Comparison of ENCODE assay signal across 12 cellular contexts in genomic region chr21:33514234-33514633, GRCh38. TPM values are rescaled to one million over a fixed set of nuclear protein-coding genes. Genes with fewer than 3 reads are reported as not detected.
DNase-seq lines count a peak whose midpoint lies in the region; ATAC-seq and TF ChIP-seq lines count a peak whose summit lies in the region.
"Had no signal": no experiment of that assay in that cellular context is flagged by ENCODE, and none has a peak within 500 bp of the region (broad histone marks: within the 10 kb centered on the region; RNA-seq: fewer than 3 reads in every experiment).

No MANE protein-coding gene starts in this region.

- H3K27me3 ChIP-seq in fibroblast of lung (ENCODE audit: control insufficient read depth, insufficient read depth, low read length) (no peaks in the 10 kb centered on the region), smooth muscle cell (ENCODE audit: low read depth) (no peaks in the 10 kb centered on the region)

- no peak overlapping the region for H2AFZ ChIP-seq in fibroblast of lung (ENCODE audit: low read length)
- no peak overlapping the region for H2AFZ ChIP-seq in smooth muscle cell (ENCODE audit: low read depth)

- no peak overlapping the region for H3K4me3 Mint-ChIP-seq in activated T-cell treated with anti-CD3 and anti-CD28 coated beads, Interleukin-2, amount 50 U/mL, for 72 hours
- no peak overlapping the region for H3K4me3 Mint-ChIP-seq in T-helper 17 cell
- no peak overlapping the region for H3K4me3 Mint-ChIP-seq in stimulated activated effector memory CD8-positive, alpha-beta T cell treated with anti-CD3 and anti-CD28 coated beads, Interleukin-12 subunit alpha, Interleukin-12 subunit beta, amount 100 ng/mL, for 72 hours
- H3K4me3 Mint-ChIP-seq: nephron progenitor cell; stimulated activated naive CD8-positive, alpha-beta T cell treated with anti-CD3 and anti-CD28 coated beads, Interleukin-15, Interleukin-2, amounts not matched to agents 100 ng/mL and 50 ng/mL, for 24 hours had no signal

- H3F3A ChIP-seq in smooth muscle cell (ENCODE audit: low read depth), result no peaks in the 10 kb centered on the region

- no peaks in the 10 kb centered on the region for H4K20me1 ChIP-seq in fibroblast of lung (ENCODE audit: control insufficient read depth, extremely low read depth, insufficient read depth, low read length)
- H4K20me1 ChIP-seq in smooth muscle cell (ENCODE audit: low read depth), result no peaks in the 10 kb centered on the region

- in situ Hi-C loops in G401 (cut with HindIII; ENCODE audit: low sequenced_read_pairs) (no loop called here), KBM-7 (cut with MboI; ENCODE audit: low pct_unique_long_range_greater_than_20kb, low sequenced_read_pairs) (no loop called here)

- no peaks in the 10 kb centered on the region for H3K27me3 Mint-ChIP-seq in activated T-cell treated with anti-CD3 and anti-CD28 coated beads, Interleukin-2, amount 50 U/mL, for 72 hours (ENCODE audit: low read depth)
- no peaks in the 10 kb centered on the region for H3K27me3 Mint-ChIP-seq in T-helper 17 cell
- H3K27me3 Mint-ChIP-seq: stimulated activated naive CD8-positive, alpha-beta T cell treated with anti-CD3 and anti-CD28 coated beads, Interleukin-15, Interleukin-2, amounts not matched to agents 100 ng/mL and 50 ng/mL, for 24 hours had no signal

- H3K9ac ChIP-seq in fibroblast of lung (ENCODE audit: insufficient read depth, low read length) (no peak overlapping the region), smooth muscle cell (ENCODE audit: low read depth) (no peak overlapping the region)

- peaks cover 14 to 52% of the 10 kb centered on the region in 2 donors for H3K36me3 Mint-ChIP-seq in activated T-cell treated with anti-CD3 and anti-CD28 coated beads, Interleukin-2, amount 50 U/mL, for 72 hours (ENCODE audit: insufficient read depth in 2 of 2)
- H3K36me3 Mint-ChIP-seq in T-helper 17 cell (ENCODE audit: low read depth), result peaks cover 19% of the 10 kb centered on the region
- peaks cover 100% of the 10 kb centered on the region for H3K36me3 Mint-ChIP-seq in stimulated activated effector memory CD8-positive, alpha-beta T cell treated with anti-CD3 and anti-CD28 coated beads, Interleukin-12 subunit alpha, Interleukin-12 subunit beta, amount 100 ng/mL, for 72 hours

- WGBS in smooth muscle cell (ENCODE audit: low lambda C conversion rate), result 100% methylated on average over 1 of the region's 1 CpG

- no peaks in the 10 kb centered on the region for H3K4me1 ChIP-seq in fibroblast of lung (ENCODE audit: control insufficient read depth, extremely low read depth, insufficient read depth, low read length)
- no peaks in the 10 kb centered on the region for H3K4me1 ChIP-seq in smooth muscle cell (ENCODE audit: low read depth)

- H3K9me3 ChIP-seq in T-helper 17 cell (ENCODE audit: control insufficient read depth, low read length, poor library complexity, severe bottlenecking), result no peaks in the 10 kb centered on the region
- no peaks in the 10 kb centered on the region for H3K9me3 ChIP-seq in fibroblast of lung (ENCODE audit: control insufficient read depth, insufficient read depth, low read depth, low read length)
- no peaks in the 10 kb centered on the region for H3K9me3 ChIP-seq in smooth muscle cell (replicated peaks; ENCODE audit: low read depth)

- no peaks in the 10 kb centered on the region for H3K9me3 Mint-ChIP-seq in activated T-cell treated with anti-CD3 and anti-CD28 coated beads, Interleukin-2, amount 50 U/mL, for 72 hours
- H3K9me3 Mint-ChIP-seq in stimulated activated effector memory CD8-positive, alpha-beta T cell treated with anti-CD3 and anti-CD28 coated beads, Interleukin-12 subunit alpha, Interleukin-12 subunit beta, amount 100 ng/mL, for 72 hours, result no peaks in the 10 kb centered on the region
- H3K9me3 Mint-ChIP-seq: nephron progenitor cell; stimulated activated naive CD8-positive, alpha-beta T cell treated with anti-CD3 and anti-CD28 coated beads, Interleukin-15, Interleukin-2, amounts not matched to agents 100 ng/mL and 50 ng/mL, for 24 hours had no signal

- H3K79me2 ChIP-seq in fibroblast of lung (ENCODE audit: control insufficient read depth, insufficient read depth, low read length), result no peaks in the 10 kb centered on the region
- H3K79me2 ChIP-seq in smooth muscle cell (ENCODE audit: low read depth), result no peaks in the 10 kb centered on the region

- H3K27ac ChIP-seq in fibroblast of lung (ENCODE audit: insufficient read depth, low read length) (peak overlapping the region; percentile 27), smooth muscle cell (ENCODE audit: low read depth) (no peak overlapping the region)

- DNase-seq in activated T-cell treated with anti-CD3 and anti-CD28 coated beads, Interleukin-2, amount 50 U/mL, for 72 hours, result no peak
- no peak for DNase-seq in activated T-cell treated with anti-CD3 and anti-CD28 coated beads, Interleukin-2, amount 50 U/mL, for 1 hour
- DNase-seq in T-helper 17 cell, result no peak
- peak in 1 of 2 donors; percentile 76 for DNase-seq in fibroblast of lung (ENCODE audit: low read depth in 2 of 2)
- DNase-seq in stimulated activated effector memory CD8-positive, alpha-beta T cell treated with anti-CD3 and anti-CD28 coated beads, Interleukin-12 subunit alpha, Interleukin-12 subunit beta, amount 100 ng/mL, for 72 hours (ENCODE audit: low spot score in 2 of 2), result no peak
- DNase-seq in G401 (ENCODE audit: low spot score), result no peak
- DNase-seq in smooth muscle cell (lab: John Stamatoyannopoulos, UW; ENCODE audit: unreplicated experiment), result no peak
- DNase-seq in KBM-7, result no peak
- DNase-seq: cerebellar nuclear complex, NCI-H774, nephron progenitor cell had no signal

- H3K4me3 ChIP-seq in fibroblast of lung (replicated peaks in 1 of 4; ENCODE audit: control extremely low read depth in 1 of 4, insufficient read depth in 1 of 4, low read depth in 3 of 4, low read length in 4 of 4), result no peak overlapping the region
- H3K4me3 ChIP-seq in smooth muscle cell, result no peak overlapping the region

- peak in 1 of 2 donors; percentile 71 for ATAC-seq in activated T-cell treated with anti-CD3 and anti-CD28 coated beads, Interleukin-2, amount 50 U/mL, for 72 hours (replicated peaks in 1 of 2)
- ATAC-seq in T-helper 17 cell, result no peak
- no peak for ATAC-seq in stimulated activated effector memory CD8-positive, alpha-beta T cell treated with anti-CD3 and anti-CD28 coated beads, Interleukin-12 subunit alpha, Interleukin-12 subunit beta, amount 100 ng/mL, for 72 hours

- peaks cover 18% of the 10 kb centered on the region for H3K4me1 Mint-ChIP-seq in activated T-cell treated with anti-CD3 and anti-CD28 coated beads, Interleukin-2, amount 50 U/mL, for 72 hours (ENCODE audit: low read depth)
- H3K4me1 Mint-ChIP-seq in T-helper 17 cell, result peaks cover 10% of the 10 kb centered on the region
- H3K4me1 Mint-ChIP-seq in stimulated activated effector memory CD8-positive, alpha-beta T cell treated with anti-CD3 and anti-CD28 coated beads, Interleukin-12 subunit alpha, Interleukin-12 subunit beta, amount 100 ng/mL, for 72 hours, result peaks cover 7% of the 10 kb centered on the region
- H3K4me1 Mint-ChIP-seq: nephron progenitor cell had no signal

- H3K4me2 ChIP-seq in fibroblast of lung (ENCODE audit: extremely low read depth, insufficient read depth, low read length) (no peak overlapping the region), smooth muscle cell (no peak overlapping the region)

- H3K36me3 ChIP-seq in fibroblast of lung (ENCODE audit: control insufficient read depth, insufficient read depth, low read length) (peaks cover 13% of the 10 kb centered on the region), smooth muscle cell (ENCODE audit: low read depth) (peaks cover 26% of the 10 kb centered on the region)

- TF ChIP-seq CTCF in fibroblast of lung (conservative IDR thresholded peaks at IDR 0.05 in 1 of 2, IDR thresholded peaks at IDR 0.05 in 1 of 2; ENCODE audit: low read depth in 1 of 2, low read length in 2 of 2) (no peak), smooth muscle cell (IDR thresholded peaks at IDR 0.05; ENCODE audit: borderline replicate concordance, insufficient read depth, poor library complexity, severe bottlenecking) (no peak)

- peak overlapping the region; percentile 58 for H3K27ac Mint-ChIP-seq in activated T-cell treated with anti-CD3 and anti-CD28 coated beads, Interleukin-2, amount 50 U/mL, for 72 hours
- peak overlapping the region; percentile 83 for H3K27ac Mint-ChIP-seq in T-helper 17 cell
- H3K27ac Mint-ChIP-seq in stimulated activated effector memory CD8-positive, alpha-beta T cell treated with anti-CD3 and anti-CD28 coated beads, Interleukin-12 subunit alpha, Interleukin-12 subunit beta, amount 100 ng/mL, for 72 hours, result peak overlapping the region; percentile 72

RNA-seq across cellular contexts. Expression of gene DNAJC28, which starts 22.7 kb away (rescaled TPM):
- under 1 TPM; 0.55 to 1.00 TPM for total RNA-seq in activated T-cell treated with anti-CD3 and anti-CD28 coated beads, Interleukin-2, amount 50 U/mL, for 72 hours
- total RNA-seq in T-helper 17 cell, result under 1 TPM in 1 of 2 donors, not detected in 1; 0.47 TPM
- 2.1 and 2.3 TPM in 2 replicates for total RNA-seq in fibroblast of lung
- 1.7 and 2.1 TPM in 2 replicates for polyA plus RNA-seq in fibroblast of lung
- 1.0 TPM in 2 replicates for polyA plus RNA-seq in fibroblast of lung (2012)
- not detected in 2 replicates for polyA minus RNA-seq in fibroblast of lung (ENCODE audit: low replicate concordance)
- 0.49 and 3.8 TPM in 2 replicates for total RNA-seq in G401 (2014; rRNA removed; shearing (Covaris generic))
- 0.85 and 3.7 TPM in 2 replicates for total RNA-seq in smooth muscle cell
- polyA plus RNA-seq in smooth muscle cell, result 0.69 and 1.3 TPM in 2 replicates

RNA-seq across cellular contexts. Expression of gene GART, which starts 27.7 kb away (rescaled TPM):
- total RNA-seq in activated T-cell treated with anti-CD3 and anti-CD28 coated beads, Interleukin-2, amount 50 U/mL, for 72 hours, result 100 to 1,000 TPM; 164 to 184 TPM
- total RNA-seq in T-helper 17 cell (10 to 100 TPM; 40.0 to 44.8 TPM), fibroblast of lung (64.4 and 65.2 TPM in 2 replicates), smooth muscle cell (38.3 and 62.1 TPM in 2 replicates)
- polyA plus RNA-seq in fibroblast of lung (15.6 and 18.1 TPM in 2 replicates), smooth muscle cell (29.0 and 31.5 TPM in 2 replicates)
- polyA plus RNA-seq in fibroblast of lung (2012), result 44.1 and 54.1 TPM in 2 replicates
- polyA minus RNA-seq in fibroblast of lung (ENCODE audit: low replicate concordance), result 10.8 and 16.4 TPM in 2 replicates
- 39.0 and 106 TPM in 2 replicates for total RNA-seq in G401 (2014; rRNA removed; shearing (Covaris generic))

RNA-seq across cellular contexts. Expression of gene SON, which starts 28.6 kb away (rescaled TPM):
- 100 to 1,000 TPM; 271 to 282 TPM for total RNA-seq in activated T-cell treated with anti-CD3 and anti-CD28 coated beads, Interleukin-2, amount 50 U/mL, for 72 hours
- 100 to 1,000 TPM; 324 to 380 TPM for total RNA-seq in T-helper 17 cell
- 95.5 and 131 TPM in 2 replicates for total RNA-seq in fibroblast of lung
- 85.0 and 114 TPM in 2 replicates for polyA plus RNA-seq in fibroblast of lung
- 108 and 136 TPM in 2 replicates for polyA plus RNA-seq in fibroblast of lung (2012)
- 292 and 329 TPM in 2 replicates for polyA minus RNA-seq in fibroblast of lung (ENCODE audit: low replicate concordance)
- 90.8 and 253 TPM in 2 replicates for total RNA-seq in G401 (2014; rRNA removed; shearing (Covaris generic))
- total RNA-seq in smooth muscle cell, result 164 and 304 TPM in 2 replicates
- 286 and 404 TPM in 2 replicates for polyA plus RNA-seq in smooth muscle cell

RNA-seq across cellular contexts. Expression of gene TMEM50B, which starts 34.5 kb away (rescaled TPM):
- 10 to 100 TPM; 18.1 to 27.2 TPM for total RNA-seq in activated T-cell treated with anti-CD3 and anti-CD28 coated beads, Interleukin-2, amount 50 U/mL, for 72 hours
- total RNA-seq in T-helper 17 cell (10 to 100 TPM; 41.7 to 60.3 TPM), fibroblast of lung (24.4 and 28.4 TPM in 2 replicates), smooth muscle cell (31.4 and 51.0 TPM in 2 replicates)
- polyA plus RNA-seq in fibroblast of lung (45.5 and 60.8 TPM in 2 replicates), smooth muscle cell (29.9 and 42.9 TPM in 2 replicates)
- polyA plus RNA-seq in fibroblast of lung (2012), result 25.8 and 30.4 TPM in 2 replicates
- polyA minus RNA-seq in fibroblast of lung (ENCODE audit: low replicate concordance), result 4.2 and 15.7 TPM in 2 replicates
- total RNA-seq in G401 (2014; rRNA removed; shearing (Covaris generic)), result 24.6 and 28.0 TPM in 2 replicates
